In the genomic region with DNA sequence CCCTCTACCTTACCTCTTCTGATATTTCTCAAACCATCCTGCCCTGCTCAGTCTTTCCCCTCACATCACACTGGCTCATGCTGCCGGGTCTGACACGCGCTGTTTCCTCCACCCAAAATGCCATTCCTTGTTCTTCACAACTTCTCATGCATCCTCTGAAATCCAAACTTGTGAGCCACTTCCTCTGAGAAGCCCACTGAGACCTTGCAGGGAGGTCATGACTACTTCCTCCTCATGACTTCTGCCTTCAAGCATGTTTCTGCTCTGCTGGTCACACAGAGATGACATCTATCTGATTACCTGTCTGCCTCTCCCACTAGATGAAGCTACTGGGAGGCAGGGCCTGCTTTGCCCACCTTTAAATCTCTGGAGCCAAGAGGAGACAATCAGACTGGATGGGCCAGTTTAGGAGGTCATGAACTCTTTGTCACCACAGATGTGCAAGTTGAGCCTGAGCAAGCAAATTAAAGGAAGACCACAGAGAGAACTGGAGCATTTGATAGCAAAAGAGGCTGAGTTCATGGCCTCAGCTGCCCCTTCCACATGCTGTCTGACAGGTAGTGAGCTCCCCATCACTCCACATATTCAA, we compare ENCODE assay signal across 12 cellular contexts.
A peak's percentile ranks its signal among the peaks of the same experiment; 100 is the strongest.
DNase-seq lines count a peak whose midpoint lies in the region; ATAC-seq, FAIRE-seq and TF ChIP-seq lines count a peak whose summit lies in the region.
"Had no signal": no experiment of that assay in that cellular context is flagged by ENCODE, and none has a peak within 500 bp of the region (broad histone marks: within the 10 kb centered on the region; RNA-seq: fewer than 3 reads in every experiment).

No MANE protein-coding gene starts in this region.

- in situ Hi-C loops in GM13977 (cut with MboI; ENCODE audit: low pct_unique_long_range_greater_than_20kb, low sequenced_read_pairs, unreplicated experiment): no loop called here

- no peak for FAIRE-seq in astrocyte (lab: Jason Lieb, UNC)

- no peak overlapping the region for H3K4me3 ChIP-seq in astrocyte (ENCODE audit: insufficient read depth, low read depth, low read length)
- H3K4me3 ChIP-seq in lower leg skin (ENCODE audit: low read depth, poor library complexity, severe bottlenecking): peak overlapping the region; percentile 1
- H3K4me3 ChIP-seq: lung, testis had no signal

- no peak for TF ChIP-seq POLR2A in lower leg skin (IDR thresholded peaks at IDR 0.05)

- DNase-seq in Daoy (ENCODE audit: low read depth) (peak; percentile 69), astrocyte (ENCODE audit: low read depth) (peak; percentile 81), lower leg skin (ENCODE audit: low spot score in 2 of 2) (no peak), NCI-H146 treated with DMSO at 0.1 percent for 48 hours (lab: John Stamatoyannopoulos, UW; ENCODE audit: unreplicated experiment) (no peak), OCI-M2 (lab: John Stamatoyannopoulos, UW; ENCODE audit: unreplicated experiment) (no peak), GM13977 (ENCODE audit: low spot score) (no peak)
- DNase-seq: H9 had no signal

- H3K9me3 ChIP-seq in astrocyte (ENCODE audit: insufficient read depth, low read depth, low read length): no peaks in the 10 kb centered on the region
- H3K9me3 ChIP-seq: testis had no signal

- H2AFZ ChIP-seq in astrocyte (ENCODE audit: low read depth, low read length): no peak overlapping the region

- intact Hi-C loops in lower leg skin (cut with DNase I; ENCODE audit: low total_unique reads): no loop called here

- ATAC-seq in HG03159 (IDR thresholded peaks at IDR 0.05; ENCODE audit: unreplicated experiment): peak; percentile 68
- ATAC-seq in HG03039 (IDR thresholded peaks at IDR 0.05; ENCODE audit: unreplicated experiment): no peak

- H3K27me3 ChIP-seq in astrocyte (ENCODE audit: insufficient read depth, low read length): no peaks in the 10 kb centered on the region
- H3K27me3 ChIP-seq: testis had no signal

- H3K36me3 ChIP-seq in astrocyte (ENCODE audit: insufficient read depth, low read length): no peaks in the 10 kb centered on the region

- WGBS in lower leg skin, 2 donors: 80% methylated on average over 3 of the region's 3 CpGs

- H3K79me2 ChIP-seq in astrocyte (ENCODE audit: insufficient read depth, low read length): no peaks in the 10 kb centered on the region

- peak overlapping the region; percentile 46 for H3K4me2 ChIP-seq in astrocyte (ENCODE audit: low read length)

- H3K4me1 ChIP-seq in astrocyte (ENCODE audit: insufficient read depth, low read length): peaks cover 40% of the 10 kb centered on the region
- H3K4me1 ChIP-seq: testis had no signal

- H3K27me3 Mint-ChIP-seq in astrocyte (ENCODE audit: low read depth, unreplicated experiment): no peaks in the 10 kb centered on the region
- H3K27me3 Mint-ChIP-seq: dendritic cell treated with granulocyte-macrophage colony-stimulating factor and Interleukin-4, amounts not matched to agents 40 ng/mL and 50 ng/mL, for 4 days had no signal

- H3K36me3 Mint-ChIP-seq in astrocyte (ENCODE audit: low read depth, unreplicated experiment): no peaks in the 10 kb centered on the region

- no peak overlapping the region for H3K4me3 Mint-ChIP-seq in astrocyte (ENCODE audit: unreplicated experiment)
- H3K4me3 Mint-ChIP-seq: dendritic cell treated with granulocyte-macrophage colony-stimulating factor and Interleukin-4, amounts not matched to agents 40 ng/mL and 50 ng/mL, for 4 days; H9 had no signal

- H3K9ac ChIP-seq in astrocyte (ENCODE audit: low read length): peak overlapping the region; percentile 67

- H3K27ac ChIP-seq in astrocyte (ENCODE audit: low read depth, low read length): peak overlapping the region; percentile 94
- H3K27ac ChIP-seq: testis had no signal

- H3K27ac Mint-ChIP-seq in astrocyte (ENCODE audit: unreplicated experiment): peak overlapping the region; percentile 93
- H3K27ac Mint-ChIP-seq: dendritic cell treated with granulocyte-macrophage colony-stimulating factor and Interleukin-4, amounts not matched to agents 40 ng/mL and 50 ng/mL, for 4 days; H9 had no signal

- H3K4me1 Mint-ChIP-seq in astrocyte (ENCODE audit: low read depth, unreplicated experiment): peaks cover 35% of the 10 kb centered on the region

- H3K9me3 Mint-ChIP-seq in astrocyte (ENCODE audit: unreplicated experiment): no peaks in the 10 kb centered on the region
- H3K9me3 Mint-ChIP-seq: dendritic cell treated with granulocyte-macrophage colony-stimulating factor and Interleukin-4, amounts not matched to agents 40 ng/mL and 50 ng/mL, for 4 days; H9 had no signal

- no peaks in the 10 kb centered on the region for H4K20me1 ChIP-seq in astrocyte (ENCODE audit: insufficient read depth, low read length)

- TF ChIP-seq CTCF in astrocyte (IDR thresholded peaks at IDR 0.05; ENCODE audit: insufficient read depth, low read depth, low read length): no peak
- TF ChIP-seq CTCF in lower leg skin (IDR thresholded peaks at IDR 0.05): no peak
- no peak for TF ChIP-seq CTCF in GM13977 (IDR thresholded peaks at IDR 0.05; ENCODE audit: extremely low read depth, insufficient read depth, missing control alignments)

Comparison
In these comparisons a context has a peak if more than half of its experiments do, and no peak if none do; other contexts are left out.
1. DNase-seq: peak in Daoy (single experiment) and astrocyte (single experiment); none in lower leg skin (0 of 2), NCI-H146 treated with DMSO at 0.1 percent for 48 hours (single experiment), OCI-M2 (single experiment) and GM13977 (single experiment).